Comparison of ENCODE assay signal across 1 cellular context in the genomic region with DNA sequence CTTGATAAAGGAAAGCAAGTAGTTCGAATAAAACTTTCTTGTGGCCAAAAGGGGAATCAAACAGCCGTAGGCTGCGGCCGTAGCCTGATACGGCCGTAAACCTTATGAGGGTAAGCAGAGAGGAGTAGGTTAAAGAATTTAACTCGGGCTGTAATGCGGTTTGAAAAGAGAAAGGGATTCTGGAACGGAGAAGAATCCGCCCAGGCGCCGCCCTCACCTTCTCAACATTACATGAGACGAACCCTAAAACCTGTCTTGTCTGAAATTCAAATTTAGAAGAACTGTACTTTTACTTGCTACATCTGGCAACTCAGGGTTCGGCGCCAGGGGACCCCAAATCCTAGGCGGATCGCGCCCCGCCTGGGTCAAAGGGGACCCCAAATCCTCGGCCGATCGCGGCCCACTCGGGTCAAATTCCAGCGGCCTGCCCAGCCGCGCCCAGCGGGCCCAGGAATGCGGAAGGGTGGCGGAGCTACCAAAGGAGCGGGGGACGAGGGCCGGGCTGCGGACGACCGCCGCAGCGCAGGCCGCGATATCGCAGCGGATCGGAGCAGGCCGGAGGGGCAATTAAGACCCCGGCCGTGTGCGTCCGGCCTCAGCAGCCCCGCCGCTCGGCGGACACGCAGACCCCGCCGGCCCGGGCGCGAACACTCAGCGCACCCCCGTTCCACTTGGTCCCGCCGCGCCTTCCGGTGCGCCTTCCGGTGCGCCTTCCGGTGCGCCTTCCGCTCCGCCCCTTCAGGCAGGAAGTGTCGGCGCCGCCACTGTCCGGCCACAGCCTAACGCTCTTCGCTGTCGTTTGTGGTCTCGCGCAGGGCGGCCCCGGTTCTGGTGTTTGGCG.
A peak's percentile ranks its signal among the peaks of the same experiment; 100 is the strongest.
TF ChIP-seq lines count a peak whose summit lies in the region.

A gene (plus strand): TSS at position 741 of the 841 bp plus-strand sequence. CDS start 10,766 bp downstream, outside the sequence.

TF ChIP-seq in HepG2, 621 proteins besides CTCF, POLR2A, EP300 and RAD21 (continued from another document and continues in another):
- TF ChIP-seq HDAC1 (CRISPR knock-in tag; IDR thresholded peaks at IDR 0.05), result peak; percentile 90
- peak; percentile 74 for TF ChIP-seq HNRNPK (IDR thresholded peaks at IDR 0.05; ENCODE audit: low read depth, low read length, poor library complexity, severe bottlenecking)
- peak; percentile 72 for TF ChIP-seq POLR2AphosphoS5 (IDR thresholded peaks at IDR 0.05; ENCODE audit: low read depth, low read length)
- TF ChIP-seq ZNF30 (CRISPR knock-in tag; IDR thresholded peaks at IDR 0.05), result no peak
- no peak for TF ChIP-seq NCOA5 (CRISPR knock-in tag; IDR thresholded peaks at IDR 0.05)
- no peak for TF ChIP-seq SNAPC2 (CRISPR knock-in tag; IDR thresholded peaks at IDR 0.05)
- TF ChIP-seq, protein P1, sequence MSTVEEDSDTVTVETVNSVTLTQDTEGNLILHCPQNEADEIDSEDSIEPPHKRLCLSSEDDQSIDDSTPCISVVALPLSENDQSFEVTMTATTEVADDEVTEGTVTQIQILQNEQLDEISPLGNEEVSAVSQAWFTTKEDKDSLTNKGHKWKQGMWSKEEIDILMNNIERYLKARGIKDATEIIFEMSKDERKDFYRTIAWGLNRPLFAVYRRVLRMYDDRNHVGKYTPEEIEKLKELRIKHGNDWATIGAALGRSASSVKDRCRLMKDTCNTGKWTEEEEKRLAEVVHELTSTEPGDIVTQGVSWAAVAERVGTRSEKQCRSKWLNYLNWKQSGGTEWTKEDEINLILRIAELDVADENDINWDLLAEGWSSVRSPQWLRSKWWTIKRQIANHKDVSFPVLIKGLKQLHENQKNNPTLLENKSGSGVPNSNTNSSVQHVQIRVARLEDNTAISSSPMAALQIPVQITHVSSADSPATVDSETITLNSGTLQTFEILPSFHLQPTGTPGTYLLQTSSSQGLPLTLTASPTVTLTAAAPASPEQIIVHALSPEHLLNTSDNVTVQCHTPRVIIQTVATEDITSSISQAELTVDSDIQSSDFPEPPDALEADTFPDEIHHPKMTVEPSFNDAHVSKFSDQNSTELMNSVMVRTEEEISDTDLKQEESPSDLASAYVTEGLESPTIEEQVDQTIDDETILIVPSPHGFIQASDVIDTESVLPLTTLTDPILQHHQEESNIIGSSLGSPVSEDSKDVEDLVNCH (CRISPR knock-in tag; IDR thresholded peaks at IDR 0.05), result no peak
- TF ChIP-seq, protein P2, sequence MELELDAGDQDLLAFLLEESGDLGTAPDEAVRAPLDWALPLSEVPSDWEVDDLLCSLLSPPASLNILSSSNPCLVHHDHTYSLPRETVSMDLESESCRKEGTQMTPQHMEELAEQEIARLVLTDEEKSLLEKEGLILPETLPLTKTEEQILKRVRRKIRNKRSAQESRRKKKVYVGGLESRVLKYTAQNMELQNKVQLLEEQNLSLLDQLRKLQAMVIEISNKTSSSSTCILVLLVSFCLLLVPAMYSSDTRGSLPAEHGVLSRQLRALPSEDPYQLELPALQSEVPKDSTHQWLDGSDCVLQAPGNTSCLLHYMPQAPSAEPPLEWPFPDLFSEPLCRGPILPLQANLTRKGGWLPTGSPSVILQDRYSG (CRISPR knock-in tag; IDR thresholded peaks at IDR 0.05), result no peak
- TF ChIP-seq, protein P3, sequence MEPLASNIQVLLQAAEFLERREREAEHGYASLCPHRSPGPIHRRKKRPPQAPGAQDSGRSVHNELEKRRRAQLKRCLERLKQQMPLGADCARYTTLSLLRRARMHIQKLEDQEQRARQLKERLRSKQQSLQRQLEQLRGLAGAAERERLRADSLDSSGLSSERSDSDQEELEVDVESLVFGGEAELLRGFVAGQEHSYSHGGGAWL (CRISPR knock-in tag; IDR thresholded peaks at IDR 0.05), result peak; percentile 54
- TF ChIP-seq ZNF367 (CRISPR knock-in tag; IDR thresholded peaks at IDR 0.05; ENCODE audit: borderline replicate concordance), result no peak
- TF ChIP-seq KDM5B (CRISPR knock-in tag; IDR thresholded peaks at IDR 0.05; ENCODE audit: borderline replicate concordance), result peak; percentile 79
- no peak for TF ChIP-seq CENPT (CRISPR knock-in tag; IDR thresholded peaks at IDR 0.05; ENCODE audit: low read depth)
- no peak for TF ChIP-seq ZNF317 (CRISPR knock-in tag; IDR thresholded peaks at IDR 0.05)
- TF ChIP-seq ZSCAN31 (CRISPR knock-in tag; IDR thresholded peaks at IDR 0.05; ENCODE audit: low read depth), result peak; percentile 81
- TF ChIP-seq KAT7 (CRISPR knock-in tag; IDR thresholded peaks at IDR 0.05; ENCODE audit: borderline replicate concordance), result peak; percentile 92; the same call in 1 of the 2 replicates
- 0 out of 2 replicates have a peak, but pooled peaks have one; percentile 10 for TF ChIP-seq KDM6A (CRISPR knock-in tag; IDR thresholded peaks at IDR 0.05; ENCODE audit: low read depth)
- TF ChIP-seq ZNF607 (CRISPR knock-in tag; IDR thresholded peaks at IDR 0.05; ENCODE audit: borderline replicate concordance), result no peak; the same call in 1 of the 2 replicates
- TF ChIP-seq, protein P4, sequence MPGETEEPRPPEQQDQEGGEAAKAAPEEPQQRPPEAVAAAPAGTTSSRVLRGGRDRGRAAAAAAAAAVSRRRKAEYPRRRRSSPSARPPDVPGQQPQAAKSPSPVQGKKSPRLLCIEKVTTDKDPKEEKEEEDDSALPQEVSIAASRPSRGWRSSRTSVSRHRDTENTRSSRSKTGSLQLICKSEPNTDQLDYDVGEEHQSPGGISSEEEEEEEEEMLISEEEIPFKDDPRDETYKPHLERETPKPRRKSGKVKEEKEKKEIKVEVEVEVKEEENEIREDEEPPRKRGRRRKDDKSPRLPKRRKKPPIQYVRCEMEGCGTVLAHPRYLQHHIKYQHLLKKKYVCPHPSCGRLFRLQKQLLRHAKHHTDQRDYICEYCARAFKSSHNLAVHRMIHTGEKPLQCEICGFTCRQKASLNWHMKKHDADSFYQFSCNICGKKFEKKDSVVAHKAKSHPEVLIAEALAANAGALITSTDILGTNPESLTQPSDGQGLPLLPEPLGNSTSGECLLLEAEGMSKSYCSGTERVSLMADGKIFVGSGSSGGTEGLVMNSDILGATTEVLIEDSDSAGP (CRISPR knock-in tag; IDR thresholded peaks at IDR 0.05; ENCODE audit: borderline replicate concordance), result peak; percentile 92
- TF ChIP-seq, protein P5, sequence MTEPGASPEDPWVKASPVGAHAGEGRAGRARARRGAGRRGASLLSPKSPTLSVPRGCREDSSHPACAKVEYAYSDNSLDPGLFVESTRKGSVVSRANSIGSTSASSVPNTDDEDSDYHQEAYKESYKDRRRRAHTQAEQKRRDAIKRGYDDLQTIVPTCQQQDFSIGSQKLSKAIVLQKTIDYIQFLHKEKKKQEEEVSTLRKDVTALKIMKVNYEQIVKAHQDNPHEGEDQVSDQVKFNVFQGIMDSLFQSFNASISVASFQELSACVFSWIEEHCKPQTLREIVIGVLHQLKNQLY (CRISPR knock-in tag; IDR thresholded peaks at IDR 0.05), result no peak
- TF ChIP-seq, protein P6, sequence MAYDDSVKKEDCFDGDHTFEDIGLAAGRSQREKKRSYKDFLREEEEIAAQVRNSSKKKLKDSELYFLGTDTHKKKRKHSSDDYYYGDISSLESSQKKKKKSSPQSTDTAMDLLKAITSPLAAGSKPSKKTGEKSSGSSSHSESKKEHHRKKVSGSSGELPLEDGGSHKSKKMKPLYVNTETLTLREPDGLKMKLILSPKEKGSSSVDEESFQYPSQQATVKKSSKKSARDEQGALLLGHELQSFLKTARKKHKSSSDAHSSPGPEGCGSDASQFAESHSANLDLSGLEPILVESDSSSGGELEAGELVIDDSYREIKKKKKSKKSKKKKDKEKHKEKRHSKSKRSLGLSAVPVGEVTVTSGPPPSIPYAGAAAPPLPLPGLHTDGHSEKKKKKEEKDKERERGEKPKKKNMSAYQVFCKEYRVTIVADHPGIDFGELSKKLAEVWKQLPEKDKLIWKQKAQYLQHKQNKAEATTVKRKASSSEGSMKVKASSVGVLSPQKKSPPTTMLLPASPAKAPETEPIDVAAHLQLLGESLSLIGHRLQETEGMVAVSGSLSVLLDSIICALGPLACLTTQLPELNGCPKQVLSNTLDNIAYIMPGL (CRISPR knock-in tag; IDR thresholded peaks at IDR 0.05; ENCODE audit: borderline replicate concordance in 1 of 2, low read depth in 1 of 2), result peak; percentile 33 to 83; a peak in 3 of 4 replicates
- TF ChIP-seq, protein P7, sequence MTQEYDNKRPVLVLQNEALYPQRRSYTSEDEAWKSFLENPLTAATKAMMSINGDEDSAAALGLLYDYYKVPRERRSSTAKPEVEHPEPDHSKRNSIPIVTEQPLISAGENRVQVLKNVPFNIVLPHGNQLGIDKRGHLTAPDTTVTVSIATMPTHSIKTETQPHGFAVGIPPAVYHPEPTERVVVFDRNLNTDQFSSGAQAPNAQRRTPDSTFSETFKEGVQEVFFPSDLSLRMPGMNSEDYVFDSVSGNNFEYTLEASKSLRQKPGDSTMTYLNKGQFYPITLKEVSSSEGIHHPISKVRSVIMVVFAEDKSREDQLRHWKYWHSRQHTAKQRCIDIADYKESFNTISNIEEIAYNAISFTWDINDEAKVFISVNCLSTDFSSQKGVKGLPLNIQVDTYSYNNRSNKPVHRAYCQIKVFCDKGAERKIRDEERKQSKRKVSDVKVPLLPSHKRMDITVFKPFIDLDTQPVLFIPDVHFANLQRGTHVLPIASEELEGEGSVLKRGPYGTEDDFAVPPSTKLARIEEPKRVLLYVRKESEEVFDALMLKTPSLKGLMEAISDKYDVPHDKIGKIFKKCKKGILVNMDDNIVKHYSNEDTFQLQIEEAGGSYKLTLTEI (CRISPR knock-in tag; conservative IDR thresholded peaks at IDR 0.05), result no peak
- no peak for TF ChIP-seq THYN1 (CRISPR knock-in tag; IDR thresholded peaks at IDR 0.05; ENCODE audit: borderline replicate concordance, low read depth)
- TF ChIP-seq ZSCAN12 (CRISPR knock-in tag; IDR thresholded peaks at IDR 0.05), result peak; percentile 68; the same call in 1 of the 2 replicates
- TF ChIP-seq, protein P8, sequence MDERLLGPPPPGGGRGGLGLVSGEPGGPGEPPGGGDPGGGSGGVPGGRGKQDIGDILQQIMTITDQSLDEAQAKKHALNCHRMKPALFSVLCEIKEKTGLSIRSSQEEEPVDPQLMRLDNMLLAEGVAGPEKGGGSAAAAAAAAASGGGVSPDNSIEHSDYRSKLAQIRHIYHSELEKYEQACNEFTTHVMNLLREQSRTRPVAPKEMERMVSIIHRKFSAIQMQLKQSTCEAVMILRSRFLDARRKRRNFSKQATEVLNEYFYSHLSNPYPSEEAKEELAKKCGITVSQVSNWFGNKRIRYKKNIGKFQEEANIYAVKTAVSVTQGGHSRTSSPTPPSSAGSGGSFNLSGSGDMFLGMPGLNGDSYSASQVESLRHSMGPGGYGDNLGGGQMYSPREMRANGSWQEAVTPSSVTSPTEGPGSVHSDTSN (CRISPR knock-in tag; IDR thresholded peaks at IDR 0.05), result no peak
- TF ChIP-seq, protein P9, sequence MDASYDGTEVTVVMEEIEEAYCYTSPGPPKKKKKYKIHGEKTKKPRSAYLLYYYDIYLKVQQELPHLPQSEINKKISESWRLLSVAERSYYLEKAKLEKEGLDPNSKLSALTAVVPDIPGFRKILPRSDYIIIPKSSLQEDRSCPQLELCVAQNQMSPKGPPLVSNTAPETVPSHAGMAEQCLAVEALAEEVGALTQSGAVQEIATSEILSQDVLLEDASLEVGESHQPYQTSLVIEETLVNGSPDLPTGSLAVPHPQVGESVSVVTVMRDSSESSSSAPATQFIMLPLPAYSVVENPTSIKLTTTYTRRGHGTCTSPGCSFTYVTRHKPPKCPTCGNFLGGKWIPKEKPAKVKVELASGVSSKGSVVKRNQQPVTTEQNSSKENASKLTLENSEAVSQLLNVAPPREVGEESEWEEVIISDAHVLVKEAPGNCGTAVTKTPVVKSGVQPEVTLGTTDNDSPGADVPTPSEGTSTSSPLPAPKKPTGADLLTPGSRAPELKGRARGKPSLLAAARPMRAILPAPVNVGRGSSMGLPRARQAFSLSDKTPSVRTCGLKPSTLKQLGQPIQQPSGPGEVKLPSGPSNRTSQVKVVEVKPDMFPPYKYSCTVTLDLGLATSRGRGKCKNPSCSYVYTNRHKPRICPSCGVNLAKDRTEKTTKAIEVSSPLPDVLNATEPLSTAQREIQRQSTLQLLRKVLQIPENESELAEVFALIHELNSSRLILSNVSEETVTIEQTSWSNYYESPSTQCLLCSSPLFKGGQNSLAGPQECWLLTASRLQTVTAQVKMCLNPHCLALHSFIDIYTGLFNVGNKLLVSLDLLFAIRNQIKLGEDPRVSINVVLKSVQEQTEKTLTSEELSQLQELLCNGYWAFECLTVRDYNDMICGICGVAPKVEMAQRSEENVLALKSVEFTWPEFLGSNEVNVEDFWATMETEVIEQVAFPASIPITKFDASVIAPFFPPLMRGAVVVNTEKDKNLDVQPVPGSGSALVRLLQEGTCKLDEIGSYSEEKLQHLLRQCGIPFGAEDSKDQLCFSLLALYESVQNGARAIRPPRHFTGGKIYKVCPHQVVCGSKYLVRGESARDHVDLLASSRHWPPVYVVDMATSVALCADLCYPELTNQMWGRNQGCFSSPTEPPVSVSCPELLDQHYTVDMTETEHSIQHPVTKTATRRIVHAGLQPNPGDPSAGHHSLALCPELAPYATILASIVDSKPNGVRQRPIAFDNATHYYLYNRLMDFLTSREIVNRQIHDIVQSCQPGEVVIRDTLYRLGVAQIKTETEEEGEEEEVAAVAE (CRISPR knock-in tag; IDR thresholded peaks at IDR 0.05; ENCODE audit: borderline replicate concordance), result no peak
- TF ChIP-seq, protein P10, sequence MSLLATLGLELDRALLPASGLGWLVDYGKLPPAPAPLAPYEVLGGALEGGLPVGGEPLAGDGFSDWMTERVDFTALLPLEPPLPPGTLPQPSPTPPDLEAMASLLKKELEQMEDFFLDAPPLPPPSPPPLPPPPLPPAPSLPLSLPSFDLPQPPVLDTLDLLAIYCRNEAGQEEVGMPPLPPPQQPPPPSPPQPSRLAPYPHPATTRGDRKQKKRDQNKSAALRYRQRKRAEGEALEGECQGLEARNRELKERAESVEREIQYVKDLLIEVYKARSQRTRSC (CRISPR knock-in tag; IDR thresholded peaks at IDR 0.05; ENCODE audit: low read depth), result 0 out of 2 replicates have a peak, but pooled peaks have one; percentile 26
- no peak for TF ChIP-seq ZFP37 (CRISPR knock-in tag; IDR thresholded peaks at IDR 0.05; ENCODE audit: borderline replicate concordance)
- TF ChIP-seq, protein P11, sequence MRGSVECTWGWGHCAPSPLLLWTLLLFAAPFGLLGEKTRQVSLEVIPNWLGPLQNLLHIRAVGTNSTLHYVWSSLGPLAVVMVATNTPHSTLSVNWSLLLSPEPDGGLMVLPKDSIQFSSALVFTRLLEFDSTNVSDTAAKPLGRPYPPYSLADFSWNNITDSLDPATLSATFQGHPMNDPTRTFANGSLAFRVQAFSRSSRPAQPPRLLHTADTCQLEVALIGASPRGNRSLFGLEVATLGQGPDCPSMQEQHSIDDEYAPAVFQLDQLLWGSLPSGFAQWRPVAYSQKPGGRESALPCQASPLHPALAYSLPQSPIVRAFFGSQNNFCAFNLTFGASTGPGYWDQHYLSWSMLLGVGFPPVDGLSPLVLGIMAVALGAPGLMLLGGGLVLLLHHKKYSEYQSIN (CRISPR knock-in tag; IDR thresholded peaks at IDR 0.05; ENCODE audit: borderline replicate concordance), result no peak
- TF ChIP-seq, protein P12, sequence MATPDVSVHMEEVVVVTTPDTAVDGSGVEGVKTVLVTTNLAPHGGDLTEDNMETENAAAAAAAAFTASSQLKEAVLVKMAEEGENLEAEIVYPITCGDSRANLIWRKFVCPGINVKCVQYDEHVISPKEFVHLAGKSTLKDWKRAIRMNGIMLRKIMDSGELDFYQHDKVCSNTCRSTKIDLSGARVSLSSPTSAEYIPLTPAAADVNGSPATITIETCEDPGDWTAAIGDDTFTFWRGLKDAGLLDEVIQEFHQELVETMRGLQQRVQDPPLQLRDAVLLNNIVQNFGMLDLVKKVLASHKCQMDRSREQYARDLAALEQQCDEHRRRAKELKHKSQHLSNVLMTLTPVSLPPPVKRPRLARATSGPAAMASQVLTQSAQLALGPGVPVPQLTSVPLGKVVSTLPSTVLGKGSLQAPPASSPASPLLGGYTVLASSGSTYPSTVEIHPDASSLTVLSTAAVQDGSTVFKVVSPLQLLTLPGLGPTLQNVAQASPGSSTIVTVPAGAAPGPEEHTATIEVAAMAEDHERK (CRISPR knock-in tag; IDR thresholded peaks at IDR 0.05; ENCODE audit: low read depth), result 0 out of 2 replicates have a peak, but pooled peaks have one; percentile 16
